In genomic region chr5:143938230-143938629, GRCh38 we compare ENCODE assay signal across 20 cellular contexts.
"Had no signal": no experiment of that assay in that cellular context is flagged by ENCODE, and none has a peak within 500 bp of the region (broad histone marks: within the 10 kb centered on the region; RNA-seq: fewer than 3 reads in every experiment).

No MANE protein-coding gene starts in this region.

- H3K27ac ChIP-seq: ascending aorta, epithelial cell of prostate, gastroesophageal sphincter, tibial nerve, vagina had no signal

- H3K27me3 ChIP-seq: ascending aorta, gastroesophageal sphincter, tibial nerve, vagina had no signal

- H3K4me1 ChIP-seq: ascending aorta, gastroesophageal sphincter, tibial nerve, vagina had no signal

- FAIRE-seq: islet of Langerhans, small intestine had no signal

- DNase-seq: activated CD4-positive, alpha-beta T cell treated with anti-CD3 and anti-CD28 coated beads, Interleukin-2, amount 50 U/mL, for 1 hour; activated naive CD4-positive, alpha-beta T cell; activated naive CD8-positive, alpha-beta T cell treated with anti-CD3 and anti-CD28 coated beads, Interleukin-2, amount 50 U/mL, for 24 hours; activated T-cell treated with anti-CD3 and anti-CD28 coated beads for 4 hours; dermis blood vessel endothelial cell; effector memory CD8-positive, alpha-beta T cell; mucosa of descending colon; naive thymus-derived CD4-positive, alpha-beta T cell; small intestine; stimulated activated CD4-positive, alpha-beta T cell treated with anti-CD3 and anti-CD28 coated beads, Interleukin-4, amount 100 ng/mL, for 24 hours; stimulated activated naive CD4-positive, alpha-beta T cell; T-helper 9 cell had no signal

- ATAC-seq: activated CD4-positive, CD25-positive, alpha-beta regulatory T cell treated with anti-CD3 and anti-CD28 coated beads, Interleukin-2, amount 50 U/mL, for 24 hours; activated naive CD8-positive, alpha-beta T cell treated with anti-CD3 and anti-CD28 coated beads, Interleukin-2, amount 50 U/mL, for 24 hours; effector memory CD8-positive, alpha-beta T cell; gastroesophageal sphincter; left lobe of liver; mucosa of descending colon; naive thymus-derived CD4-positive, alpha-beta T cell had no signal
